Comparison of ENCODE assay signal across 8 cellular contexts in genomic region chr12:53324113-53324778, GRCh38. TPM values are rescaled to one million over a fixed set of nuclear protein-coding genes. Genes with fewer than 3 reads are reported as not detected.
DNase-seq lines count a peak whose midpoint lies in the region; ATAC-seq and TF ChIP-seq lines count a peak whose summit lies in the region.

No MANE protein-coding gene starts in this region.

- ATAC-seq in DND-41 (ENCODE audit: insufficient read depth, low read depth) (peak; percentile 52), HG02642 (IDR thresholded peaks at IDR 0.05; ENCODE audit: poor library complexity, unreplicated experiment) (peak; percentile 28), GM18867 (IDR thresholded peaks at IDR 0.05; ENCODE audit: unreplicated experiment) (no peak)

- H3K27ac ChIP-seq in DND-41 (ENCODE audit: low read length) (peak overlapping the region; percentile 83), SJSA1 (peak overlapping the region; percentile 87)

- peak overlapping the region; percentile 92 for H3K27ac Mint-ChIP-seq in activated naive CD8-positive, alpha-beta T cell treated with anti-CD3 and anti-CD28 coated beads for 36 hours

- peak overlapping the region; percentile 80 for H3K4me2 ChIP-seq in DND-41 (ENCODE audit: insufficient read depth, low read length)

- H3K4me1 ChIP-seq in DND-41 (ENCODE audit: insufficient read depth, low read length) (peaks cover 45% of the 10 kb centered on the region), SJSA1 (replicated peaks) (peaks cover 26% of the 10 kb centered on the region)

- H3K27me3 Mint-ChIP-seq in activated naive CD8-positive, alpha-beta T cell treated with anti-CD3 and anti-CD28 coated beads for 36 hours, result no peaks in the 10 kb centered on the region

- H3K9me3 ChIP-seq in DND-41 (ENCODE audit: insufficient read depth, low read length, severe bottlenecking) (no peaks in the 10 kb centered on the region), SJSA1 (replicated peaks) (no peaks in the 10 kb centered on the region), iPS-18c (ENCODE audit: control insufficient read depth, insufficient read depth, low read length) (no peaks in the 10 kb centered on the region)

- TF ChIP-seq CTCF in DND-41 (IDR thresholded peaks at IDR 0.05; ENCODE audit: borderline replicate concordance, extremely low read depth, low read length, poor library complexity, severe bottlenecking), result no peak

- H3K4me3 Mint-ChIP-seq in activated naive CD8-positive, alpha-beta T cell treated with anti-CD3 and anti-CD28 coated beads for 36 hours, result peak overlapping the region; percentile 91

- H4K20me1 ChIP-seq in DND-41 (ENCODE audit: insufficient read depth, low read length), result no peaks in the 10 kb centered on the region

- H3K9ac ChIP-seq in DND-41 (ENCODE audit: low read depth, low read length), result peak overlapping the region; percentile 96

- H3K36me3 ChIP-seq in DND-41 (ENCODE audit: insufficient read depth, low read length), result peaks cover 9% of the 10 kb centered on the region
- peaks cover 5% of the 10 kb centered on the region for H3K36me3 ChIP-seq in SJSA1

- H3K27me3 ChIP-seq in DND-41 (ENCODE audit: insufficient read depth, low read length, poor library complexity), result no peaks in the 10 kb centered on the region
- no peaks in the 10 kb centered on the region for H3K27me3 ChIP-seq in SJSA1 (replicated peaks)

- peak overlapping the region; percentile 93 for H2AFZ ChIP-seq in DND-41 (ENCODE audit: low read depth, low read length)

- DNase-seq in DND-41, result peak; percentile 70
- DNase-seq in SJSA1 (ENCODE audit: low read depth in 1 of 2, low spot score in 2 of 2), result no peak
- DNase-seq in activated naive CD8-positive, alpha-beta T cell treated with anti-CD3 and anti-CD28 coated beads for 36 hours, result peak; percentile 65
- peak; percentile 35 to 38 for DNase-seq in stimulated activated CD4-positive, alpha-beta T cell treated with anti-CD3 and anti-CD28 coated beads, Interleukin-15, amount 100 ng/mL, for 48 hours (ENCODE audit: low read depth in 2 of 2)
- DNase-seq in NCI-H1105 (lab: John Stamatoyannopoulos, UW), result no peak

- H3K9me3 Mint-ChIP-seq in activated naive CD8-positive, alpha-beta T cell treated with anti-CD3 and anti-CD28 coated beads for 36 hours, result no peaks in the 10 kb centered on the region

- H3K4me3 ChIP-seq in DND-41 (ENCODE audit: low read depth in 1 of 2, low read length in 2 of 2) (peak overlapping the region; percentile 63 to 67; a peak in 3 of 4 replicates), SJSA1 (peak overlapping the region; percentile 58), iPS-18c (ENCODE audit: insufficient read depth, low read depth, low read length) (peak overlapping the region; percentile 63; the same call in 1 of the 2 replicates)

- H3K4me1 Mint-ChIP-seq in activated naive CD8-positive, alpha-beta T cell treated with anti-CD3 and anti-CD28 coated beads for 36 hours, result peaks cover 35% of the 10 kb centered on the region

- H3K36me3 Mint-ChIP-seq in activated naive CD8-positive, alpha-beta T cell treated with anti-CD3 and anti-CD28 coated beads for 36 hours, result peaks cover 2% of the 10 kb centered on the region

- peaks cover 14% of the 10 kb centered on the region for H3K79me2 ChIP-seq in DND-41 (ENCODE audit: insufficient read depth, low read length)

RNA-seq across cellular contexts. Expression of gene AAAS, which starts 2.8 kb away (rescaled TPM):
- 51.8 and 52.0 TPM in 2 replicates for total RNA-seq in SJSA1 (2014; rRNA removed; shearing (Covaris generic))
- total RNA-seq in activated naive CD8-positive, alpha-beta T cell treated with anti-CD3 and anti-CD28 coated beads for 36 hours, result 10 to 100 TPM; 79.9 to 86.4 TPM

RNA-seq across cellular contexts. Expression of gene SP7, which starts 11.9 kb away (rescaled TPM):
- not detected in 2 replicates for total RNA-seq in SJSA1 (2014; rRNA removed; shearing (Covaris generic))
- not detected for total RNA-seq in activated naive CD8-positive, alpha-beta T cell treated with anti-CD3 and anti-CD28 coated beads for 36 hours

RNA-seq across cellular contexts. Expression of gene MYG1, which starts 24.8 kb away (rescaled TPM):
- total RNA-seq in SJSA1 (2014; rRNA removed; shearing (Covaris generic)), result 40.6 and 45.1 TPM in 2 replicates
- total RNA-seq in activated naive CD8-positive, alpha-beta T cell treated with anti-CD3 and anti-CD28 coated beads for 36 hours, result 10 to 100 TPM; 73.4 to 79.7 TPM

RNA-seq across cellular contexts. Expression of gene PFDN5, which starts 28.9 kb away (rescaled TPM):
- total RNA-seq in SJSA1 (2014; rRNA removed; shearing (Covaris generic)), result 450 and 523 TPM in 2 replicates
- total RNA-seq in activated naive CD8-positive, alpha-beta T cell treated with anti-CD3 and anti-CD28 coated beads for 36 hours, result 100 to 1,000 TPM; 309 to 321 TPM

RNA-seq across cellular contexts. Expression of gene SP1, which starts 55.7 kb away (rescaled TPM):
- total RNA-seq in SJSA1 (2014; rRNA removed; shearing (Covaris generic)), result 19.8 and 33.9 TPM in 2 replicates
- total RNA-seq in activated naive CD8-positive, alpha-beta T cell treated with anti-CD3 and anti-CD28 coated beads for 36 hours, result 10 to 100 TPM; 65.8 to 68.1 TPM

Comparison
In these comparisons a context has a peak if more than half of its experiments do, and no peak if none do; other contexts are left out.
1. DNase-seq: peak in DND-41 (single experiment), activated naive CD8-positive, alpha-beta T cell treated with anti-CD3 and anti-CD28 coated beads for 36 hours (single experiment) and stimulated activated CD4-positive, alpha-beta T cell treated with anti-CD3 and anti-CD28 coated beads, Interleukin-15, amount 100 ng/mL, for 48 hours (2 of 2); none in SJSA1 (0 of 2) and NCI-H1105 (single experiment).
2. Peak in every context shown above with its lines, with median percentiles within 50 percentile points of each other: H3K4me3 ChIP-seq.